In genomic region chr14:91848602-91849001, GRCh38 we compare ENCODE assay signal across 34 cellular contexts.
"Had no signal": no experiment of that assay in that cellular context is flagged by ENCODE, and none has a peak within 500 bp of the region (broad histone marks: within the 10 kb centered on the region; RNA-seq: fewer than 3 reads in every experiment).

No MANE protein-coding gene starts in this region.

- H3K4me3 Mint-ChIP-seq: activated B cell treated with CpG ODN at 0.5 μM for 24 hours; activated CD4-positive, alpha-beta memory T cell treated with anti-CD3 and anti-CD28 coated beads for 36 hours; activated CD4-positive, alpha-beta T cell treated with anti-CD3 and anti-CD28 coated beads, Interleukin-2, amount 10 ng/mL, durations not matched to agents 24 days and 14 days; activated CD8-positive, alpha-beta T cell treated with anti-CD3 and anti-CD28 coated beads for 36 hours; activated naive CD4-positive, alpha-beta T cell treated with anti-CD3 and anti-CD28 coated beads, Interleukin-2, amount 10 ng/mL, durations not matched to agents 7 days and 5 days; activated naive CD4-positive, alpha-beta T cell treated with anti-CD3 and anti-CD28 coated beads, Interleukin-2, amount 50 U/mL, for 24 hours; activated naive CD8-positive, alpha-beta T cell; activated naive CD8-positive, alpha-beta T cell treated with anti-CD3 and anti-CD28 coated beads, Interleukin-2, amount 10 ng/mL, durations not matched to agents 7 days and 5 days; activated naive CD8-positive, alpha-beta T cell treated with anti-CD3 and anti-CD28 coated beads, Interleukin-2, amount 50 U/mL, for 24 hours; activated T-cell treated with anti-CD3 and anti-CD28 coated beads, Interleukin-2, amount 50 U/mL, for 4 hours; activated T-cell treated with anti-CD3 and anti-CD28 coated beads, Interleukin-2, amount 50 U/mL, for 72 hours; activated T-helper 1 cell treated with anti-CD3 and anti-CD28 coated beads, Interleukin-12 subunit alpha, Interleukin-12 subunit beta, Interleukin-2, Interleukin-4 antibody, amounts not matched to agents 30 ng/mL and 10 ng/mL and 1 ng/mL, durations not matched to agents 14 hours and 24 hours and 36 hours; activated T-helper 17 cell treated with anti-CD3 and anti-CD28 coated beads, Interleukin-2, amount 50 U/mL, for 72 hours; brain; T-helper 1 cell treated with Interleukin-12 subunit alpha and Interleukin-12 subunit beta and Interleukin-4 antibody, amounts not matched to agents 30 μg/mL and 1 μg/mL, for 36 hours; T-helper 2 cell treated with Interferon-gamma antibody and Interleukin-4, amounts not matched to agents 5 μg/mL and 100 μg/mL, for 36 hours had no signal

- H3K36me3 ChIP-seq: ascending aorta, cardiac muscle cell had no signal

- H3K4me1 Mint-ChIP-seq: brain had no signal

- H3K9me3 ChIP-seq: ascending aorta had no signal

- H3K27ac ChIP-seq: ascending aorta, cardiac muscle cell, VCaP had no signal

- ATAC-seq: activated CD8-positive, alpha-beta T cell treated with anti-CD3 and anti-CD28 coated beads for 36 hours; activated naive CD8-positive, alpha-beta T cell treated with anti-CD3 and anti-CD28 coated beads, Interleukin-2, amount 50 U/mL, for 24 hours; activated T-cell treated with anti-CD3 and anti-CD28 coated beads, Interleukin-2, amount 50 U/mL, for 4 hours; activated T-cell treated with anti-CD3 and anti-CD28 coated beads, Interleukin-2, amount 50 U/mL, for 72 hours; activated T-helper 17 cell treated with anti-CD3 and anti-CD28 coated beads, Interleukin-2, amount 50 U/mL, for 72 hours had no signal

- H3K27me3 Mint-ChIP-seq: activated B cell treated with CpG ODN at 0.5 μM for 24 hours; activated CD4-positive, alpha-beta memory T cell treated with anti-CD3 and anti-CD28 coated beads for 36 hours; activated CD4-positive, alpha-beta T cell treated with anti-CD3 and anti-CD28 coated beads, Interleukin-2, amount 10 ng/mL, durations not matched to agents 24 days and 14 days; activated CD8-positive, alpha-beta T cell treated with anti-CD3 and anti-CD28 coated beads for 36 hours; activated naive CD4-positive, alpha-beta T cell treated with anti-CD3 and anti-CD28 coated beads, Interleukin-2, amount 10 ng/mL, durations not matched to agents 7 days and 5 days; activated naive CD4-positive, alpha-beta T cell treated with anti-CD3 and anti-CD28 coated beads, Interleukin-2, amount 50 U/mL, for 24 hours; activated naive CD8-positive, alpha-beta T cell; activated naive CD8-positive, alpha-beta T cell treated with anti-CD3 and anti-CD28 coated beads, Interleukin-2, amount 10 ng/mL, durations not matched to agents 7 days and 5 days; activated naive CD8-positive, alpha-beta T cell treated with anti-CD3 and anti-CD28 coated beads, Interleukin-2, amount 50 U/mL, for 24 hours; activated T-helper 17 cell treated with anti-CD3 and anti-CD28 coated beads, Interleukin-2, amount 50 U/mL, for 72 hours had no signal

- H3K36me3 Mint-ChIP-seq: brain had no signal

- H3K27ac Mint-ChIP-seq: activated B cell treated with CpG ODN at 0.5 μM for 24 hours; activated CD4-positive, alpha-beta memory T cell treated with anti-CD3 and anti-CD28 coated beads for 36 hours; activated CD4-positive, alpha-beta T cell treated with anti-CD3 and anti-CD28 coated beads, Interleukin-2, amount 10 ng/mL, durations not matched to agents 24 days and 14 days; activated naive CD4-positive, alpha-beta T cell treated with anti-CD3 and anti-CD28 coated beads, Interleukin-2, amount 10 ng/mL, durations not matched to agents 7 days and 5 days; activated naive CD8-positive, alpha-beta T cell treated with anti-CD3 and anti-CD28 coated beads, Interleukin-2, amount 10 ng/mL, durations not matched to agents 7 days and 5 days; activated naive CD8-positive, alpha-beta T cell treated with anti-CD3 and anti-CD28 coated beads, Interleukin-2, amount 50 U/mL, for 24 hours; activated T-cell treated with anti-CD3 and anti-CD28 coated beads, Interleukin-2, amount 50 U/mL, for 72 hours; activated T-helper 1 cell treated with anti-CD3 and anti-CD28 coated beads, Interleukin-12 subunit alpha, Interleukin-12 subunit beta, Interleukin-2, Interleukin-4 antibody, amounts not matched to agents 30 ng/mL and 10 ng/mL and 1 ng/mL, durations not matched to agents 14 hours and 24 hours and 36 hours; activated T-helper 17 cell treated with anti-CD3 and anti-CD28 coated beads, Interleukin-2, amount 50 U/mL, for 72 hours; brain; T-helper 1 cell treated with Interleukin-12 subunit alpha and Interleukin-12 subunit beta and Interleukin-4 antibody, amounts not matched to agents 30 μg/mL and 1 μg/mL, for 36 hours; T-helper 2 cell treated with Interferon-gamma antibody and Interleukin-4, amounts not matched to agents 5 μg/mL and 100 μg/mL, for 36 hours had no signal

- H3K27me3 ChIP-seq: ascending aorta, cardiac muscle cell had no signal

- DNase-seq: activated B cell treated with CpG ODN at 0.5 μM for 24 hours; activated CD4-positive, alpha-beta memory T cell treated with anti-CD3 and anti-CD28 coated beads for 36 hours; activated CD4-positive, alpha-beta T cell treated with anti-CD3 and anti-CD28 coated beads for 4 hours; activated CD4-positive, alpha-beta T cell treated with anti-CD3 and anti-CD28 coated beads, Interleukin-2, amount 10 ng/mL, durations not matched to agents 24 days and 14 days; activated CD4-positive, alpha-beta T cell treated with anti-CD3 and anti-CD28 coated beads, Interleukin-2, amount 50 U/mL, for 1 hour; activated CD4-positive, alpha-beta T cell treated with anti-CD3 and anti-CD28 coated beads, Interleukin-2, amount 50 U/mL, for 4 hours; activated CD4-positive, CD25-positive, alpha-beta regulatory T cell treated with anti-CD3 and anti-CD28 coated beads, Interleukin-2, amount 50 U/mL, for 72 hours; activated CD8-positive, alpha-beta memory T cell treated with anti-CD3 and anti-CD28 coated beads, Interleukin-2, amount 50 U/mL, for 4 hours; activated CD8-positive, alpha-beta T cell treated with anti-CD3 and anti-CD28 coated beads for 36 hours; activated gamma-delta T cell; activated naive CD4-positive, alpha-beta T cell treated with anti-CD3 and anti-CD28 coated beads, Interleukin-2, amount 10 ng/mL, durations not matched to agents 7 days and 5 days; activated naive CD4-positive, alpha-beta T cell treated with Interleukin-2 at 50 U/mL for 16 hours; activated naive CD8-positive, alpha-beta T cell treated with anti-CD3 and anti-CD28 coated beads, Interleukin-2, amount 10 ng/mL, durations not matched to agents 7 days and 5 days; activated naive CD8-positive, alpha-beta T cell treated with anti-CD3 and anti-CD28 coated beads, Interleukin-2, amount 50 U/mL, for 24 hours; activated T-cell treated with anti-CD3 and anti-CD28 coated beads for 4 hours; activated T-cell treated with anti-CD3 and anti-CD28 coated beads, Interleukin-2, amount 50 U/mL, for 1 hour; activated T-cell treated with anti-CD3 and anti-CD28 coated beads, Interleukin-2, amount 50 U/mL, for 4 hours; activated T-cell treated with anti-CD3 and anti-CD28 coated beads, Interleukin-2, amount 50 U/mL, for 72 hours; amygdala; anterior cingulate cortex; central memory CD4-positive, alpha-beta T cell; T-helper 1 cell; T-helper 2 cell; T-helper 9 cell had no signal

- H3K4me3 ChIP-seq: ascending aorta, cardiac muscle cell had no signal

- H3K9me3 Mint-ChIP-seq: activated B cell treated with CpG ODN at 0.5 μM for 24 hours; activated CD4-positive, alpha-beta memory T cell treated with anti-CD3 and anti-CD28 coated beads for 36 hours; activated CD8-positive, alpha-beta T cell treated with anti-CD3 and anti-CD28 coated beads for 36 hours; activated naive CD4-positive, alpha-beta T cell treated with anti-CD3 and anti-CD28 coated beads, Interleukin-2, amount 10 ng/mL, durations not matched to agents 7 days and 5 days; activated naive CD4-positive, alpha-beta T cell treated with anti-CD3 and anti-CD28 coated beads, Interleukin-2, amount 50 U/mL, for 24 hours; activated naive CD8-positive, alpha-beta T cell treated with anti-CD3 and anti-CD28 coated beads, Interleukin-2, amount 50 U/mL, for 24 hours; activated T-cell treated with anti-CD3 and anti-CD28 coated beads, Interleukin-2, amount 50 U/mL, for 4 hours; activated T-cell treated with anti-CD3 and anti-CD28 coated beads, Interleukin-2, amount 50 U/mL, for 72 hours; activated T-helper 1 cell treated with anti-CD3 and anti-CD28 coated beads, Interleukin-12 subunit alpha, Interleukin-12 subunit beta, Interleukin-2, Interleukin-4 antibody, amounts not matched to agents 30 ng/mL and 10 ng/mL and 1 ng/mL, durations not matched to agents 14 hours and 24 hours and 36 hours; activated T-helper 17 cell treated with anti-CD3 and anti-CD28 coated beads, Interleukin-2, amount 50 U/mL, for 72 hours; brain; T-helper 1 cell treated with Interleukin-12 subunit alpha and Interleukin-12 subunit beta and Interleukin-4 antibody, amounts not matched to agents 30 μg/mL and 1 μg/mL, for 36 hours; T-helper 2 cell treated with Interferon-gamma antibody and Interleukin-4, amounts not matched to agents 5 μg/mL and 100 μg/mL, for 36 hours had no signal
